In genomic region chr11:8328848-8329330, GRCh38 we compare ENCODE assay signal across 1 cellular context.
A peak's percentile ranks its signal among the peaks of the same experiment; 100 is the strongest.
TF ChIP-seq lines count a peak whose summit lies in the region.

No MANE protein-coding gene starts in this region.

TF ChIP-seq in GM12878, 131 proteins besides CTCF, POLR2A, EP300 and RAD21 (continued from another document and continues in another):
- no peak for TF ChIP-seq IRF5 (IDR thresholded peaks at IDR 0.05; ENCODE audit: borderline replicate concordance)
- TF ChIP-seq ELK1 (IDR thresholded peaks at IDR 0.05; ENCODE audit: low read depth, low read length), result no peak
- TF ChIP-seq BCL11A (IDR thresholded peaks at IDR 0.05; ENCODE audit: low read depth, low read length), result 0 out of 2 replicates have a peak, but pooled peaks have one; percentile 37
- peak; percentile 80 for TF ChIP-seq IRF4 (IDR thresholded peaks at IDR 0.05; ENCODE audit: low read depth, low read length)
- TF ChIP-seq BRCA1 (IDR thresholded peaks at IDR 0.05; ENCODE audit: low read depth, low read length), result no peak
- 0 out of 2 replicates have a peak, but pooled peaks have one; percentile 9 for TF ChIP-seq NR2F1 (conservative IDR thresholded peaks at IDR 0.05)
- 0 out of 2 replicates have a peak, but pooled peaks have one; percentile 25 for TF ChIP-seq HDGF (IDR thresholded peaks at IDR 0.05)
- peak; percentile 73 for TF ChIP-seq JUNB (IDR thresholded peaks at IDR 0.05)
- TF ChIP-seq IKZF1 (conservative IDR thresholded peaks at IDR 0.05), result peak; percentile 92
- TF ChIP-seq SRF (IDR thresholded peaks at IDR 0.05; ENCODE audit: low read depth in 2 of 2, low read length in 2 of 2), result no peak
- TF ChIP-seq ATF7 (IDR thresholded peaks at IDR 0.05; ENCODE audit: low read depth), result no peak; the same call in 1 of the 2 replicates
- no peak for TF ChIP-seq EZH2 (IDR thresholded peaks at IDR 0.05; ENCODE audit: borderline replicate concordance, control insufficient read depth, low read depth, low read length)
- TF ChIP-seq BCL3 (IDR thresholded peaks at IDR 0.05; ENCODE audit: borderline replicate concordance, insufficient read depth, low read depth, low read length, poor library complexity, severe bottlenecking), result no peak
- peak; percentile 79 for TF ChIP-seq DPF2 (IDR thresholded peaks at IDR 0.05)
- no peak for TF ChIP-seq HCFC1 (IDR thresholded peaks at IDR 0.05; ENCODE audit: low read length)
- TF ChIP-seq CUX1 (IDR thresholded peaks at IDR 0.05; ENCODE audit: insufficient replicate concordance, low read depth, low read length), result no peak
- no peak for TF ChIP-seq SUZ12 (IDR thresholded peaks at IDR 0.05; ENCODE audit: unreplicated experiment)
- TF ChIP-seq SREBF2 (IDR thresholded peaks at IDR 0.05; ENCODE audit: low read length), result no peak
- TF ChIP-seq ZBTB4 (CRISPR knock-in tag; IDR thresholded peaks at IDR 0.05), result no peak
- no peak for TF ChIP-seq ASH2L (IDR thresholded peaks at IDR 0.05; ENCODE audit: borderline replicate concordance, low read depth)
- no peak for TF ChIP-seq NR2C1 (IDR thresholded peaks at IDR 0.05)
- TF ChIP-seq USF2 (IDR thresholded peaks at IDR 0.05; ENCODE audit: borderline replicate concordance, low read depth, low read length), result no peak
- TF ChIP-seq IRF3 (IDR thresholded peaks at IDR 0.05), result no peak
- TF ChIP-seq ESRRA (IDR thresholded peaks at IDR 0.05; ENCODE audit: low read length), result no peak
- TF ChIP-seq MTA3 (IDR thresholded peaks at IDR 0.05; ENCODE audit: borderline replicate concordance, low read length), result no peak
- peak in 1 of 2 experiments; percentile 42; a peak in 2 of 4 replicates for TF ChIP-seq BHLHE40 (IDR thresholded peaks at IDR 0.05; ENCODE audit: borderline replicate concordance in 1 of 2, low read depth in 2 of 2, low read length in 1 of 2)
- peak; percentile 29; the same call in 1 of the 2 replicates for TF ChIP-seq RELB (IDR thresholded peaks at IDR 0.05; ENCODE audit: low read depth)
- TF ChIP-seq ZNF622 (IDR thresholded peaks at IDR 0.05), result no peak
- TF ChIP-seq CBFB (IDR thresholded peaks at IDR 0.05; ENCODE audit: low read depth), result no peak
- peak; percentile 80 for TF ChIP-seq EED (IDR thresholded peaks at IDR 0.05; ENCODE audit: low read depth)
- TF ChIP-seq REST (IDR thresholded peaks at IDR 0.05; ENCODE audit: low read depth, low read length), result no peak
- no peak for TF ChIP-seq STAT1 (conservative IDR thresholded peaks at IDR 0.05)
- no peak for TF ChIP-seq MEF2B (IDR thresholded peaks at IDR 0.05; ENCODE audit: partially characterized antibody, poor library complexity, severe bottlenecking)
- peak; percentile 39; the same call in 1 of the 2 replicates for TF ChIP-seq TCF12 (IDR thresholded peaks at IDR 0.05; ENCODE audit: low read depth, low read length)
- TF ChIP-seq NKRF (conservative IDR thresholded peaks at IDR 0.05), result no peak
- no peak for TF ChIP-seq NFXL1 (IDR thresholded peaks at IDR 0.05; ENCODE audit: borderline replicate concordance)
- no peak for TF ChIP-seq CREM (IDR thresholded peaks at IDR 0.05; ENCODE audit: low read depth)
